8 cellular contexts compared by ENCODE assay signal in the genomic region with DNA sequence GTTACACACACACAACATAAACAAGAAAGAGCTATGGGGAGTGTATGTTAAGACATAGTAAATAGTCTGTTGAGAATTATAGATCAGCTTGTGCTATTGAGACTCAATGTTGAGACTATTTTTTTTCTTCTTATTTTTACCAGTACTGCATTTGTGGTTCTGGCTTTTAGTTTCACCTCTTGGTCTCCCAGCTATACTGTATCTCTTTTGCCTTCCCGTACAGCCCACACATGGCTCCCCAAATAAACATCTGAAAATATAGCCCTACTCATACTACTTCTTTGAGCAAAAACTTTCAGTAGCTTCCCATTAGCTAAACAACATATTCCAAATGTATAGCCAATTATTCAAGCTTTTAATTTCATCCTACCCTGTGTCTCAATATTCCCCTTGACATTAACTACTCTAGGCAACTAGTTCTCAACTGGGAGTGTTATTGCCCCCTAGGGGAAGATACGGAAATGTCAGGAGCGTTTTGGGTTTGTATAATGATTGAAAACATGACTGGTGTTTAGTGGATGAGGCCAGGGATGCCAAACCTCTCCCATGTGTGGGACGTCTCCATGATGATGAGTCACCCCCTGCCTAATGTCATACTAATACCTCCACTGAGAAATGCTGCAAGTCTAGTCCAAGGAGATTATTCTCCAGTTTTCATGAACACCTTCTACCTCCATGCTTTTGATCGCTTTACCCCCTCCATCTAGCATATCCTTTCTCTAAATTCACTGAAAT. TPM values are rescaled to one million over a fixed set of nuclear protein-coding genes. Genes with fewer than 3 reads are reported as not detected.
A peak's percentile ranks its signal among the peaks of the same experiment; 100 is the strongest.
DNase-seq lines count a peak whose midpoint lies in the region; ATAC-seq and TF ChIP-seq lines count a peak whose summit lies in the region.

No MANE protein-coding gene starts in this region.

- H3K36me3 ChIP-seq in gastrocnemius medialis = no peaks in the 10 kb centered on the region

- intact Hi-C loops in gastrocnemius medialis (cut with DNase I; ENCODE audit: low total_unique reads) = no loop called here

- H3K27ac ChIP-seq in gastrocnemius medialis = no peak overlapping the region

- H3K9me3 ChIP-seq in gastrocnemius medialis = no peaks in the 10 kb centered on the region

- no peaks in the 10 kb centered on the region for H3K4me1 ChIP-seq in gastrocnemius medialis

- no peak overlapping the region for H3K4me3 ChIP-seq in gastrocnemius medialis

- ATAC-seq in gastrocnemius medialis = no peak

- TF ChIP-seq POLR2A in gastrocnemius medialis (IDR thresholded peaks at IDR 0.05) = no peak

- peak in 4 of 5 experiments; percentile 12 to 46 (median 18) for TF ChIP-seq CTCF in gastrocnemius medialis (IDR thresholded peaks at IDR 0.05 in 4 of 5, conservative IDR thresholded peaks at IDR 0.05 in 1 of 5)

- in situ Hi-C loops in gastrocnemius medialis (cut with MboI; ENCODE audit: low sequenced_read_pairs in 4 of 4) = no loop called here

- H3K27me3 ChIP-seq in gastrocnemius medialis = no peaks in the 10 kb centered on the region

- DNase-seq in A172 (ENCODE audit: low spot score) (peak; percentile 65), GM03348 (ENCODE audit: low spot score) (peak; percentile 59), GOT3 (lab: John Stamatoyannopoulos, UW) (peak; percentile 16), KG1 (lab: John Stamatoyannopoulos, UW) (peak; percentile 30), SW480 (ENCODE audit: low spot score) (peak; percentile 65), germinal center (ENCODE audit: low spot score) (peak; percentile 36), gastrocnemius medialis (no peak), cerebellum (ENCODE audit: low spot score) (no peak)

RNA-seq across cellular contexts. Expression of a gene that starts 6.8 kb away (rescaled TPM):
- not detected in 2 replicates for total RNA-seq in A172 (2014; rRNA removed; shearing (Covaris generic))
- total RNA-seq in gastrocnemius medialis = not detected
- total RNA-seq in cerebellum = 0.09 TPM

RNA-seq across cellular contexts. Expression of a gene that starts 53.9 kb away (rescaled TPM):
- total RNA-seq in A172 (2014; rRNA removed; shearing (Covaris generic)) = 51.3 and 79.2 TPM in 2 replicates
- total RNA-seq in gastrocnemius medialis (under 1 TPM in 1 of 4 donors, not detected in 3; 0.11 TPM), cerebellum (7.3 TPM)

Comparison
In these comparisons a context has a peak if more than half of its experiments do, and no peak if none do; other contexts are left out.
1. DNase-seq: peak in A172 (single experiment), GM03348 (single experiment), GOT3 (single experiment), KG1 (single experiment), SW480 (single experiment) and germinal center (single experiment); none in gastrocnemius medialis (0 of 2) and cerebellum (single experiment).